ENCODE assay signal across 15 cellular contexts in genomic region chr2:23686405-23687029, GRCh38.
DNase-seq lines count a peak whose midpoint lies in the region; ATAC-seq and TF ChIP-seq lines count a peak whose summit lies in the region.
"Had no signal": no experiment of that assay in that cellular context is flagged by ENCODE, and none has a peak within 500 bp of the region (broad histone marks: within the 10 kb centered on the region; RNA-seq: fewer than 3 reads in every experiment).

No MANE protein-coding gene starts in this region.

- no peak for TF ChIP-seq POLR2A in uterus (IDR thresholded peaks at IDR 0.05)

- H3K9me3 ChIP-seq in lower lobe of right lung (no peaks in the 10 kb centered on the region), uterus (no peaks in the 10 kb centered on the region)

- H3K36me3 ChIP-seq in lower lobe of right lung (no peaks in the 10 kb centered on the region), uterus (no peaks in the 10 kb centered on the region)

- TF ChIP-seq CTCF in lower lobe of right lung (IDR thresholded peaks at IDR 0.05) (no peak), uterus (IDR thresholded peaks at IDR 0.05) (no peak)

- H3K27ac ChIP-seq in lower lobe of right lung, result no peak overlapping the region
- H3K27ac ChIP-seq in uterus, result no peak overlapping the region
- H3K27ac ChIP-seq: HL-60 had no signal

- DNase-seq in Right ventricle myocardium superior, result peak; percentile 26
- no peak for DNase-seq in cardiac septum (ENCODE audit: low spot score)
- DNase-seq in MV-4-11 (lab: John Stamatoyannopoulos, UW), result peak; percentile 9
- DNase-seq in lower lobe of right lung, result peak; percentile 30
- DNase-seq in NCI-H2029 treated with DMSO at 0.1 percent for 48 hours (lab: John Stamatoyannopoulos, UW), result no peak
- no peak for DNase-seq in stimulated activated CD4-positive, alpha-beta T cell treated with anti-CD3 and anti-CD28 coated beads, Interleukin-4, amount 100 ng/mL, for 4 hours
- DNase-seq in uterus, result no peak
- DNase-seq: 8988T; AML-193; C1 segment of cervical spinal cord; Calu3; CD4-positive, alpha-beta T cell; DMS 273 treated with DMSO at 0.1 percent for 48 hours had no signal

- H3K4me1 ChIP-seq in lower lobe of right lung, result no peaks in the 10 kb centered on the region
- H3K4me1 ChIP-seq in uterus, result no peaks in the 10 kb centered on the region

- H3K27me3 ChIP-seq in lower lobe of right lung (ENCODE audit: low read depth), result no peaks in the 10 kb centered on the region
- no peaks in the 10 kb centered on the region for H3K27me3 ChIP-seq in uterus

- H3K4me3 ChIP-seq in lower lobe of right lung, result no peak overlapping the region
- H3K4me3 ChIP-seq in uterus, result no peak overlapping the region

- ATAC-seq in Right ventricle myocardium superior (ENCODE audit: poor library complexity) (no peak), lower lobe of right lung (no peak)
- ATAC-seq: HCT116 had no signal

- intact Hi-C loops in Right ventricle myocardium superior (cut with DNase I), result no loop called here
- intact Hi-C loops in cardiac septum (cut with DNase I), result no loop called here
- intact Hi-C loops in lower lobe of right lung (cut with DNase I), result no loop called here
- intact Hi-C loops in uterus (cut with DNase I; ENCODE audit: low total_unique reads), result no loop called here

Comparison
In these comparisons a context has a peak if more than half of its experiments do, and no peak if none do; other contexts are left out.
1. DNase-seq: peak in Right ventricle myocardium superior (single experiment), MV-4-11 (single experiment) and lower lobe of right lung (single experiment); none in cardiac septum (single experiment), NCI-H2029 treated with DMSO at 0.1 percent for 48 hours (single experiment), stimulated activated CD4-positive, alpha-beta T cell treated with anti-CD3 and anti-CD28 coated beads, Interleukin-4, amount 100 ng/mL, for 4 hours (0 of 2) and uterus (0 of 2).